1 cellular context compared by ENCODE assay signal in genomic region chr19:18167975-18168645, GRCh38.
TF ChIP-seq lines count a peak whose summit lies in the region.

No MANE protein-coding gene starts in this region.

TF ChIP-seq in HepG2, 621 proteins besides CTCF, POLR2A, EP300 and RAD21 (continued from another document):
- TF ChIP-seq PRPF4 (IDR thresholded peaks at IDR 0.05; ENCODE audit: low read depth, low read length, poor library complexity, severe bottlenecking) (no peak), LCORL (IDR thresholded peaks at IDR 0.05) (no peak), LCORL (CRISPR knock-in tag; IDR thresholded peaks at IDR 0.05) (0 out of 2 replicates have a peak, but pooled peaks have one; percentile 18), NKX3-1 (CRISPR knock-in tag; IDR thresholded peaks at IDR 0.05) (no peak), HMGXB4 (CRISPR knock-in tag; IDR thresholded peaks at IDR 0.05; ENCODE audit: borderline replicate concordance in 1 of 2, low read depth in 1 of 2) (0 out of 4 replicates have a peak, but pooled peaks of 1 of the 2 experiments have one; percentile 27), PCBP1 (IDR thresholded peaks at IDR 0.05; ENCODE audit: borderline replicate concordance, low read depth, low read length) (no peak), ZBTB26 (CRISPR knock-in tag; IDR thresholded peaks at IDR 0.05; ENCODE audit: borderline replicate concordance) (no peak), MIXL1 (CRISPR knock-in tag; IDR thresholded peaks at IDR 0.05) (no peak), TOE1 (CRISPR knock-in tag; IDR thresholded peaks at IDR 0.05) (no peak), STAG1 (CRISPR knock-in tag; IDR thresholded peaks at IDR 0.05) (peak; percentile 77), RBM22 (optimal IDR thresholded peaks at IDR 0.05; ENCODE audit: low read length) (peak; percentile 63), ZNF282 (IDR thresholded peaks at IDR 0.05; ENCODE audit: partially characterized antibody) (no peak), ZNF276 (CRISPR knock-in tag; IDR thresholded peaks at IDR 0.05; ENCODE audit: low read depth) (no peak), RERE (CRISPR knock-in tag; IDR thresholded peaks at IDR 0.05; ENCODE audit: low read depth) (no peak), MEF2D (CRISPR knock-in tag; IDR thresholded peaks at IDR 0.05) (no peak), ARID2 (CRISPR knock-in tag; IDR thresholded peaks at IDR 0.05; ENCODE audit: borderline replicate concordance) (no peak), IRX3 (CRISPR knock-in tag; IDR thresholded peaks at IDR 0.05; ENCODE audit: borderline replicate concordance, low read depth) (no peak), FOSL2 (CRISPR knock-in tag; IDR thresholded peaks at IDR 0.05) (0 out of 2 replicates have a peak, but pooled peaks have one; percentile 5), ELF4 (CRISPR knock-in tag; IDR thresholded peaks at IDR 0.05; ENCODE audit: borderline replicate concordance) (no peak), ZNF660 (CRISPR knock-in tag; IDR thresholded peaks at IDR 0.05; ENCODE audit: borderline replicate concordance, low read depth) (no peak), ELF3 (CRISPR knock-in tag; IDR thresholded peaks at IDR 0.05) (0 out of 2 replicates have a peak, but pooled peaks have one; percentile 15)
- TF ChIP-seq, protein P1, sequence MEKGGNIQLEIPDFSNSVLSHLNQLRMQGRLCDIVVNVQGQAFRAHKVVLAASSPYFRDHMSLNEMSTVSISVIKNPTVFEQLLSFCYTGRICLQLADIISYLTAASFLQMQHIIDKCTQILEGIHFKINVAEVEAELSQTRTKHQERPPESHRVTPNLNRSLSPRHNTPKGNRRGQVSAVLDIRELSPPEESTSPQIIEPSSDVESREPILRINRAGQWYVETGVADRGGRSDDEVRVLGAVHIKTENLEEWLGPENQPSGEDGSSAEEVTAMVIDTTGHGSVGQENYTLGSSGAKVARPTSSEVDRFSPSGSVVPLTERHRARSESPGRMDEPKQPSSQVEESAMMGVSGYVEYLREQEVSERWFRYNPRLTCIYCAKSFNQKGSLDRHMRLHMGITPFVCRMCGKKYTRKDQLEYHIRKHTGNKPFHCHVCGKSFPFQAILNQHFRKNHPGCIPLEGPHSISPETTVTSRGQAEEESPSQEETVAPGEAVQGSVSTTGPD (CRISPR knock-in tag; IDR thresholded peaks at IDR 0.05): no peak
- TF ChIP-seq, protein P2, sequence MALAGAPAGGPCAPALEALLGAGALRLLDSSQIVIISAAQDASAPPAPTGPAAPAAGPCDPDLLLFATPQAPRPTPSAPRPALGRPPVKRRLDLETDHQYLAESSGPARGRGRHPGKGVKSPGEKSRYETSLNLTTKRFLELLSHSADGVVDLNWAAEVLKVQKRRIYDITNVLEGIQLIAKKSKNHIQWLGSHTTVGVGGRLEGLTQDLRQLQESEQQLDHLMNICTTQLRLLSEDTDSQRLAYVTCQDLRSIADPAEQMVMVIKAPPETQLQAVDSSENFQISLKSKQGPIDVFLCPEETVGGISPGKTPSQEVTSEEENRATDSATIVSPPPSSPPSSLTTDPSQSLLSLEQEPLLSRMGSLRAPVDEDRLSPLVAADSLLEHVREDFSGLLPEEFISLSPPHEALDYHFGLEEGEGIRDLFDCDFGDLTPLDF (CRISPR knock-in tag; IDR thresholded peaks at IDR 0.05): no peak
- TF ChIP-seq, protein P3, sequence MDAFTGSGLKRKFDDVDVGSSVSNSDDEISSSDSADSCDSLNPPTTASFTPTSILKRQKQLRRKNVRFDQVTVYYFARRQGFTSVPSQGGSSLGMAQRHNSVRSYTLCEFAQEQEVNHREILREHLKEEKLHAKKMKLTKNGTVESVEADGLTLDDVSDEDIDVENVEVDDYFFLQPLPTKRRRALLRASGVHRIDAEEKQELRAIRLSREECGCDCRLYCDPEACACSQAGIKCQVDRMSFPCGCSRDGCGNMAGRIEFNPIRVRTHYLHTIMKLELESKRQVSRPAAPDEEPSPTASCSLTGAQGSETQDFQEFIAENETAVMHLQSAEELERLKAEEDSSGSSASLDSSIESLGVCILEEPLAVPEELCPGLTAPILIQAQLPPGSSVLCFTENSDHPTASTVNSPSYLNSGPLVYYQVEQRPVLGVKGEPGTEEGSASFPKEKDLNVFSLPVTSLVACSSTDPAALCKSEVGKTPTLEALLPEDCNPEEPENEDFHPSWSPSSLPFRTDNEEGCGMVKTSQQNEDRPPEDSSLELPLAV (CRISPR knock-in tag; conservative IDR thresholded peaks at IDR 0.05; ENCODE audit: low read depth): no peak
- TF ChIP-seq, protein P4, sequence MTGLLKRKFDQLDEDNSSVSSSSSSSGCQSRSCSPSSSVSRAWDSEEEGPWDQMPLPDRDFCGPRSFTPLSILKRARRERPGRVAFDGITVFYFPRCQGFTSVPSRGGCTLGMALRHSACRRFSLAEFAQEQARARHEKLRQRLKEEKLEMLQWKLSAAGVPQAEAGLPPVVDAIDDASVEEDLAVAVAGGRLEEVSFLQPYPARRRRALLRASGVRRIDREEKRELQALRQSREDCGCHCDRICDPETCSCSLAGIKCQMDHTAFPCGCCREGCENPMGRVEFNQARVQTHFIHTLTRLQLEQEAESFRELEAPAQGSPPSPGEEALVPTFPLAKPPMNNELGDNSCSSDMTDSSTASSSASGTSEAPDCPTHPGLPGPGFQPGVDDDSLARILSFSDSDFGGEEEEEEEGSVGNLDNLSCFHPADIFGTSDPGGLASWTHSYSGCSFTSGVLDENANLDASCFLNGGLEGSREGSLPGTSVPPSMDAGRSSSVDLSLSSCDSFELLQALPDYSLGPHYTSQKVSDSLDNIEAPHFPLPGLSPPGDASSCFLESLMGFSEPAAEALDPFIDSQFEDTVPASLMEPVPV (CRISPR knock-in tag; IDR thresholded peaks at IDR 0.05): no peak
TF ChIP-seq in HepG2: peak in this region for 13.
